ENCODE assay signal across 1 cellular context in genomic region chr12:122078141-122079037, GRCh38.
TF ChIP-seq lines count a peak whose summit lies in the region.

A gene with protein sequence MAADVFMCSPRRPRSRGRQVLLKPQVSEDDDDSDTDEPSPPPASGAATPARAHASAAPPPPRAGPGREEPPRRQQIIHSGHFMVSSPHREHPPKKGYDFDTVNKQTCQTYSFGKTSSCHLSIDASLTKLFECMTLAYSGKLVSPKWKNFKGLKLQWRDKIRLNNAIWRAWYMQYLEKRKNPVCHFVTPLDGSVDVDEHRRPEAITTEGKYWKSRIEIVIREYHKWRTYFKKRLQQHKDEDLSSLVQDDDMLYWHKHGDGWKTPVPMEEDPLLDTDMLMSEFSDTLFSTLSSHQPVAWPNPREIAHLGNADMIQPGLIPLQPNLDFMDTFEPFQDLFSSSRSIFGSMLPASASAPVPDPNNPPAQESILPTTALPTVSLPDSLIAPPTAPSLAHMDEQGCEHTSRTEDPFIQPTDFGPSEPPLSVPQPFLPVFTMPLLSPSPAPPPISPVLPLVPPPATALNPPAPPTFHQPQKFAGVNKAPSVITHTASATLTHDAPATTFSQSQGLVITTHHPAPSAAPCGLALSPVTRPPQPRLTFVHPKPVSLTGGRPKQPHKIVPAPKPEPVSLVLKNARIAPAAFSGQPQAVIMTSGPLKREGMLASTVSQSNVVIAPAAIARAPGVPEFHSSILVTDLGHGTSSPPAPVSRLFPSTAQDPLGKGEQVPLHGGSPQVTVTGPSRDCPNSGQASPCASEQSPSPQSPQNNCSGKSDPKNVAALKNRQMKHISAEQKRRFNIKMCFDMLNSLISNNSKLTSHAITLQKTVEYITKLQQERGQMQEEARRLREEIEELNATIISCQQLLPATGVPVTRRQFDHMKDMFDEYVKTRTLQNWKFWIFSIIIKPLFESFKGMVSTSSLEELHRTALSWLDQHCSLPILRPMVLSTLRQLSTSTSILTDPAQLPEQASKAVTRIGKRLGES (plus strand): TSS chr12:122078756. CDS start chr12:122078854, 98 bp downstream.

TF ChIP-seq in HepG2, 621 proteins besides CTCF, POLR2A, EP300 and RAD21 (continued from another document and continues in another):
- no peak for TF ChIP-seq CCAR2 (optimal IDR thresholded peaks at IDR 0.05; ENCODE audit: low read depth, low read length)
- TF ChIP-seq ZNF570 (CRISPR knock-in tag; IDR thresholded peaks at IDR 0.05; ENCODE audit: borderline replicate concordance), result 0 out of 2 replicates have a peak, but pooled peaks have one; percentile 50
- TF ChIP-seq MTF1 (CRISPR knock-in tag; IDR thresholded peaks at IDR 0.05), result peak; percentile 83
- TF ChIP-seq JUND (CRISPR knock-in tag; IDR thresholded peaks at IDR 0.05), result no peak
- TF ChIP-seq NAIF1 (CRISPR knock-in tag; IDR thresholded peaks at IDR 0.05; ENCODE audit: borderline replicate concordance), result no peak
- no peak for TF ChIP-seq RFXANK (CRISPR knock-in tag; IDR thresholded peaks at IDR 0.05)
- TF ChIP-seq ZNF501 (CRISPR knock-in tag; IDR thresholded peaks at IDR 0.05), result peak; percentile 71
- peak; percentile 46; the same call in 1 of the 2 replicates for TF ChIP-seq ZNF710 (CRISPR knock-in tag; IDR thresholded peaks at IDR 0.05; ENCODE audit: borderline replicate concordance)
- no peak for TF ChIP-seq JUN (CRISPR knock-in tag; IDR thresholded peaks at IDR 0.05)
- no peak for TF ChIP-seq KLF9 (CRISPR knock-in tag; IDR thresholded peaks at IDR 0.05; ENCODE audit: low read depth)
- no peak for TF ChIP-seq MEIS1 (CRISPR knock-in tag; IDR thresholded peaks at IDR 0.05; ENCODE audit: borderline replicate concordance)
- no peak; the same call in 1 of the 2 replicates for TF ChIP-seq ZNF691 (CRISPR knock-in tag; IDR thresholded peaks at IDR 0.05; ENCODE audit: borderline replicate concordance, low read depth)
- TF ChIP-seq TOPORS (CRISPR knock-in tag; IDR thresholded peaks at IDR 0.05), result 0 out of 2 replicates have a peak, but pooled peaks have one; percentile 22
- no peak for TF ChIP-seq NCOA5 (CRISPR knock-in tag; IDR thresholded peaks at IDR 0.05)
- TF ChIP-seq, protein P1, sequence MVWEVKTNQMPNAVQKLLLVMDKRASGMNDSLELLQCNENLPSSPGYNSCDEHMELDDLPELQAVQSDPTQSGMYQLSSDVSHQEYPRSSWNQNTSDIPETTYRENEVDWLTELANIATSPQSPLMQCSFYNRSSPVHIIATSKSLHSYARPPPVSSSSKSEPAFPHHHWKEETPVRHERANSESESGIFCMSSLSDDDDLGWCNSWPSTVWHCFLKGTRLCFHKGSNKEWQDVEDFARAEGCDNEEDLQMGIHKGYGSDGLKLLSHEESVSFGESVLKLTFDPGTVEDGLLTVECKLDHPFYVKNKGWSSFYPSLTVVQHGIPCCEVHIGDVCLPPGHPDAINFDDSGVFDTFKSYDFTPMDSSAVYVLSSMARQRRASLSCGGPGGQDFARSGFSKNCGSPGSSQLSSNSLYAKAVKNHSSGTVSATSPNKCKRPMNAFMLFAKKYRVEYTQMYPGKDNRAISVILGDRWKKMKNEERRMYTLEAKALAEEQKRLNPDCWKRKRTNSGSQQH (CRISPR knock-in tag; IDR thresholded peaks at IDR 0.05; ENCODE audit: low read depth), result peak; percentile 78; the same call in 1 of the 2 replicates
- TF ChIP-seq ZNF746 (CRISPR knock-in tag; IDR thresholded peaks at IDR 0.05), result no peak; the same call in 1 of the 2 replicates
- peak; percentile 85 for TF ChIP-seq TFDP2 (CRISPR knock-in tag; IDR thresholded peaks at IDR 0.05)
- no peak; the same call in 1 of the 2 replicates for TF ChIP-seq ZNF343 (CRISPR knock-in tag; IDR thresholded peaks at IDR 0.05)
- TF ChIP-seq RBAK (CRISPR knock-in tag; IDR thresholded peaks at IDR 0.05), result no peak
- peak; percentile 57 for TF ChIP-seq AGO2 (optimal IDR thresholded peaks at IDR 0.05; ENCODE audit: low read depth, low read length)
- TF ChIP-seq ZNF549 (CRISPR knock-in tag; IDR thresholded peaks at IDR 0.05), result 0 out of 2 replicates have a peak, but pooled peaks have one; percentile 66
- TF ChIP-seq PAX8 (CRISPR knock-in tag; IDR thresholded peaks at IDR 0.05; ENCODE audit: borderline replicate concordance), result no peak; the same call in 1 of the 2 replicates
- no peak for TF ChIP-seq SOX6 (IDR thresholded peaks at IDR 0.05)
- peak; percentile 22; the same call in 1 of the 2 replicates for TF ChIP-seq SOX6 (CRISPR knock-in tag; IDR thresholded peaks at IDR 0.05)
- no peak for TF ChIP-seq ZNF770 (CRISPR knock-in tag; IDR thresholded peaks at IDR 0.05)
- peak; percentile 73; the same call in 1 of the 2 replicates for TF ChIP-seq ZNF276 (CRISPR knock-in tag; IDR thresholded peaks at IDR 0.05; ENCODE audit: low read depth)
- TF ChIP-seq KDM2A (CRISPR knock-in tag; IDR thresholded peaks at IDR 0.05; ENCODE audit: borderline replicate concordance, low read depth), result peak; percentile 65
- 0 out of 2 replicates have a peak, but pooled peaks have one; percentile 38 for TF ChIP-seq ZNF749 (CRISPR knock-in tag; IDR thresholded peaks at IDR 0.05; ENCODE audit: borderline replicate concordance)
- no peak for TF ChIP-seq ZNF577 (CRISPR knock-in tag; IDR thresholded peaks at IDR 0.05; ENCODE audit: borderline replicate concordance, low read depth)
- no peak for TF ChIP-seq KLF11 (CRISPR knock-in tag; IDR thresholded peaks at IDR 0.05)
- TF ChIP-seq ZNF232 (CRISPR knock-in tag; IDR thresholded peaks at IDR 0.05; ENCODE audit: borderline replicate concordance), result peak; percentile 78; the same call in 1 of the 2 replicates
- TF ChIP-seq, protein P2, sequence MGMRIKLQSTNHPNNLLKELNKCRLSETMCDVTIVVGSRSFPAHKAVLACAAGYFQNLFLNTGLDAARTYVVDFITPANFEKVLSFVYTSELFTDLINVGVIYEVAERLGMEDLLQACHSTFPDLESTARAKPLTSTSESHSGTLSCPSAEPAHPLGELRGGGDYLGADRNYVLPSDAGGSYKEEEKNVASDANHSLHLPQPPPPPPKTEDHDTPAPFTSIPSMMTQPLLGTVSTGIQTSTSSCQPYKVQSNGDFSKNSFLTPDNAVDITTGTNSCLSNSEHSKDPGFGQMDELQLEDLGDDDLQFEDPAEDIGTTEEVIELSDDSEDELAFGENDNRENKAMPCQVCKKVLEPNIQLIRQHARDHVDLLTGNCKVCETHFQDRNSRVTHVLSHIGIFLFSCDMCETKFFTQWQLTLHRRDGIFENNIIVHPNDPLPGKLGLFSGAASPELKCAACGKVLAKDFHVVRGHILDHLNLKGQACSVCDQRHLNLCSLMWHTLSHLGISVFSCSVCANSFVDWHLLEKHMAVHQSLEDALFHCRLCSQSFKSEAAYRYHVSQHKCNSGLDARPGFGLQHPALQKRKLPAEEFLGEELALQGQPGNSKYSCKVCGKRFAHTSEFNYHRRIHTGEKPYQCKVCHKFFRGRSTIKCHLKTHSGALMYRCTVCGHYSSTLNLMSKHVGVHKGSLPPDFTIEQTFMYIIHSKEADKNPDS (CRISPR knock-in tag; IDR thresholded peaks at IDR 0.05), result no peak
- TF ChIP-seq SKI (IDR thresholded peaks at IDR 0.05; ENCODE audit: partially characterized antibody), result peak; percentile 56
- TF ChIP-seq ZNF225 (CRISPR knock-in tag; IDR thresholded peaks at IDR 0.05), result no peak
- TF ChIP-seq CREM (IDR thresholded peaks at IDR 0.05), result no peak
- no peak for TF ChIP-seq CREM (CRISPR knock-in tag; IDR thresholded peaks at IDR 0.05)
- peak; percentile 70; the same call in 1 of the 2 replicates for TF ChIP-seq SMAD1 (CRISPR knock-in tag; IDR thresholded peaks at IDR 0.05; ENCODE audit: borderline replicate concordance, low read depth)
- TF ChIP-seq GFI1 (CRISPR knock-in tag; IDR thresholded peaks at IDR 0.05; ENCODE audit: borderline replicate concordance), result peak; percentile 67; the same call in 1 of the 2 replicates
- TF ChIP-seq ZNF512B (CRISPR knock-in tag; IDR thresholded peaks at IDR 0.05; ENCODE audit: borderline replicate concordance), result no peak
- peak; percentile 57; the same call in 1 of the 2 replicates for TF ChIP-seq ZNF34 (CRISPR knock-in tag; IDR thresholded peaks at IDR 0.05; ENCODE audit: borderline replicate concordance)
- TF ChIP-seq, protein P3, sequence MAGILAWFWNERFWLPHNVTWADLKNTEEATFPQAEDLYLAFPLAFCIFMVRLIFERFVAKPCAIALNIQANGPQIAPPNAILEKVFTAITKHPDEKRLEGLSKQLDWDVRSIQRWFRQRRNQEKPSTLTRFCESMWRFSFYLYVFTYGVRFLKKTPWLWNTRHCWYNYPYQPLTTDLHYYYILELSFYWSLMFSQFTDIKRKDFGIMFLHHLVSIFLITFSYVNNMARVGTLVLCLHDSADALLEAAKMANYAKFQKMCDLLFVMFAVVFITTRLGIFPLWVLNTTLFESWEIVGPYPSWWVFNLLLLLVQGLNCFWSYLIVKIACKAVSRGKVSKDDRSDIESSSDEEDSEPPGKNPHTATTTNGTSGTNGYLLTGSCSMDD (CRISPR knock-in tag; IDR thresholded peaks at IDR 0.05), result no peak
- TF ChIP-seq PHB2 (IDR thresholded peaks at IDR 0.05; ENCODE audit: partially characterized antibody), result no peak
- TF ChIP-seq RBM39 (IDR thresholded peaks at IDR 0.05; ENCODE audit: low read depth, low read length, poor library complexity, severe bottlenecking), result peak; percentile 28
- peak; percentile 55; the same call in 1 of the 2 replicates for TF ChIP-seq ZSCAN25 (CRISPR knock-in tag; IDR thresholded peaks at IDR 0.05)
- TF ChIP-seq ZNF333 (CRISPR knock-in tag; IDR thresholded peaks at IDR 0.05; ENCODE audit: borderline replicate concordance), result peak; percentile 62; the same call in 1 of the 2 replicates
